8 cellular contexts compared by ENCODE assay signal in the genomic region with DNA sequence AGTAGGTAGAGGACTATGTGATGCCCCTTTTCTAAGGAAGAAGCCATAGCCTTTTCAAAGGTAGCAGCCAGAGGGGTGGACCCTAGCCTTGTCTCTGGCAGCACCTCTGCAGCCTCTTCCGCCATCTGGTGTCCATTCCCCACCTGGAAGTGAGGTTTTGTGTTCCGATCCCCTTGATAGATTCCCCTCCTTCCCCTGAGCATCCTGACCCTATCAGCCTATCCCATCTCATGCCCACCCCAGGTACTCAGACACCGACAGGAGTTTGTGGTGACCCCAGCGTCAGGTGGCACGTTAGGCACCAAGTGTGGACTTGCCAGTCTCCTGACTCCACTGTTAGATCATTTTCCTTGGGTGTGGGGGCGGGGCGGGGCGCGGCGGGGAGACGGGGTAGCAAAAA. TPM values are rescaled to one million over a fixed set of nuclear protein-coding genes. Genes with fewer than 3 reads are reported as not detected.
DNase-seq lines count a peak whose midpoint lies in the region; TF ChIP-seq lines count a peak whose summit lies in the region.

No MANE protein-coding gene starts in this region.

- H3K4me1 Mint-ChIP-seq in glutamatergic neuron (ENCODE audit: low read depth, unreplicated experiment), result peaks cover 14% of the 10 kb centered on the region

- H3K36me3 ChIP-seq in WERI-Rb-1 (peaks cover 18% of the 10 kb centered on the region), smooth muscle cell (ENCODE audit: low read depth) (no peaks in the 10 kb centered on the region)

- peak overlapping the region; percentile 87 for H3K4me2 ChIP-seq in smooth muscle cell

- no peaks in the 10 kb centered on the region for H3K36me3 Mint-ChIP-seq in glutamatergic neuron (ENCODE audit: unreplicated experiment)

- H3K9ac ChIP-seq in smooth muscle cell (ENCODE audit: low read depth), result peak overlapping the region; percentile 42

- peaks cover 33% of the 10 kb centered on the region for H3K4me1 ChIP-seq in smooth muscle cell (ENCODE audit: low read depth)

- H3K27me3 ChIP-seq in WERI-Rb-1 (ENCODE audit: insufficient read depth, low read depth, severe bottlenecking) (no peaks in the 10 kb centered on the region), smooth muscle cell (ENCODE audit: low read depth) (no peaks in the 10 kb centered on the region)

- no peak overlapping the region for H2AFZ ChIP-seq in smooth muscle cell (ENCODE audit: low read depth)

- peaks cover 47% of the 10 kb centered on the region for H3K79me2 ChIP-seq in smooth muscle cell (ENCODE audit: low read depth)

- peak overlapping the region; percentile 94 for H3K4me3 ChIP-seq in Jurkat, Clone E6-1 (ENCODE audit: low read length)
- H3K4me3 ChIP-seq in WERI-Rb-1 (ENCODE audit: low read depth, low read length) (peak overlapping the region; percentile 64), smooth muscle cell (peak overlapping the region; percentile 90), lower leg skin (ENCODE audit: low read depth, poor library complexity, severe bottlenecking) (no peak overlapping the region)

- intact Hi-C loops in lower leg skin (cut with DNase I; ENCODE audit: low total_unique reads), result no loop called here

- TF ChIP-seq CTCF in WERI-Rb-1 (IDR thresholded peaks at IDR 0.05; ENCODE audit: low read depth, low read length) (peak; percentile 70), glutamatergic neuron (IDR thresholded peaks at IDR 0.05; ENCODE audit: partially characterized antibody, unreplicated experiment) (no peak), smooth muscle cell (IDR thresholded peaks at IDR 0.05; ENCODE audit: borderline replicate concordance, insufficient read depth, poor library complexity, severe bottlenecking) (peak; percentile 33), lower leg skin (IDR thresholded peaks at IDR 0.05) (no peak)

- H3K9me3 Mint-ChIP-seq in glutamatergic neuron (ENCODE audit: unreplicated experiment), result peaks cover 24% of the 10 kb centered on the region

- H3K27me3 Mint-ChIP-seq in glutamatergic neuron (ENCODE audit: unreplicated experiment), result peaks cover 15% of the 10 kb centered on the region

- TF ChIP-seq POLR2A in lower leg skin (IDR thresholded peaks at IDR 0.05), result no peak

- H4K20me1 ChIP-seq in smooth muscle cell (ENCODE audit: low read depth), result peaks cover 16% of the 10 kb centered on the region

- peaks cover 24% of the 10 kb centered on the region for H3F3A ChIP-seq in smooth muscle cell (ENCODE audit: low read depth)

- peak overlapping the region; percentile 98 for H3K27ac Mint-ChIP-seq in glutamatergic neuron (ENCODE audit: unreplicated experiment)

- WGBS in smooth muscle cell (ENCODE audit: low lambda C conversion rate), result 14% methylated on average over 6 of the region's 11 CpGs
- WGBS in lower leg skin, 2 donors, result 4 to 7% methylated on average over 11 of the region's 11 CpGs

- no peaks in the 10 kb centered on the region for H3K9me3 ChIP-seq in WERI-Rb-1 (ENCODE audit: severe bottlenecking)
- no peaks in the 10 kb centered on the region for H3K9me3 ChIP-seq in smooth muscle cell (replicated peaks; ENCODE audit: low read depth)

- H3K27ac ChIP-seq in WERI-Rb-1 (peak overlapping the region; percentile 67), smooth muscle cell (ENCODE audit: low read depth) (peak overlapping the region; percentile 89)

- peak; percentile 43 for DNase-seq in DMS79 treated with DMSO at 0.1 percent for 48 hours (lab: John Stamatoyannopoulos, UW)
- DNase-seq in Jurkat, Clone E6-1 (ENCODE audit: low read depth, low spot score), result no peak
- DNase-seq in WERI-Rb-1, result peak; percentile 70
- no peak for DNase-seq in glutamatergic neuron
- no peak for DNase-seq in smooth muscle cell (lab: John Stamatoyannopoulos, UW; ENCODE audit: unreplicated experiment)
- DNase-seq in D341Med (ENCODE audit: low spot score), result no peak
- DNase-seq in GDM1 (lab: John Stamatoyannopoulos, UW), result no peak
- no peak for DNase-seq in lower leg skin (ENCODE audit: low spot score in 2 of 2)

- peak overlapping the region; percentile 94 for H3K4me3 Mint-ChIP-seq in glutamatergic neuron (ENCODE audit: unreplicated experiment)

RNA-seq across cellular contexts. Expression of gene FAM89B, which starts 0.4 kb away (rescaled TPM):
- 51.2 TPM for polyA plus RNA-seq in Jurkat, Clone E6-1 (2012; ENCODE audit: insufficient read depth, insufficient read length)
- total RNA-seq in glutamatergic neuron (ENCODE audit: unreplicated experiment) (184 TPM), smooth muscle cell (51.4 and 63.9 TPM in 2 replicates), lower leg skin (10 to 100 TPM; 57.8 to 73.3 (median 61.2) TPM)
- polyA plus RNA-seq in smooth muscle cell, result 174 TPM in 2 replicates

RNA-seq across cellular contexts. Expression of gene ZNRD2, which starts 1.7 kb away (rescaled TPM):
- polyA plus RNA-seq in Jurkat, Clone E6-1 (2012; ENCODE audit: insufficient read depth, insufficient read length), result 115 TPM
- total RNA-seq in glutamatergic neuron (ENCODE audit: unreplicated experiment) (37.9 TPM), smooth muscle cell (45.9 and 55.5 TPM in 2 replicates), lower leg skin (10 to 100 TPM; 41.9 to 62.9 (median 50.6) TPM)
- polyA plus RNA-seq in smooth muscle cell, result 105 and 108 TPM in 2 replicates

RNA-seq across cellular contexts. Expression of gene EHBP1L1, which starts 3.9 kb away (rescaled TPM):
- 37.5 TPM for polyA plus RNA-seq in Jurkat, Clone E6-1 (2012; ENCODE audit: insufficient read depth, insufficient read length)
- total RNA-seq in glutamatergic neuron (ENCODE audit: unreplicated experiment), result 14.2 TPM
- total RNA-seq in smooth muscle cell, result 5.1 and 14.0 TPM in 2 replicates
- polyA plus RNA-seq in smooth muscle cell, result 28.4 and 29.5 TPM in 2 replicates
- 10 to 100 TPM; 40.5 to 71.0 (median 57.3) TPM for total RNA-seq in lower leg skin

RNA-seq across cellular contexts. Expression of gene LTBP3, which starts 13.8 kb away (rescaled TPM):
- 12.2 TPM for polyA plus RNA-seq in Jurkat, Clone E6-1 (2012; ENCODE audit: insufficient read depth, insufficient read length)
- total RNA-seq in glutamatergic neuron (ENCODE audit: unreplicated experiment) (2.5 TPM), smooth muscle cell (33.6 TPM in 2 replicates), lower leg skin (100 to 1,000 TPM in 2 of 4 donors, 10 to 100 TPM in 2; 71.9 to 113 (median 100) TPM)
- 46.4 and 53.9 TPM in 2 replicates for polyA plus RNA-seq in smooth muscle cell

RNA-seq across cellular contexts. Expression of gene KCNK7, which starts 23.7 kb away (rescaled TPM):
- 1.4 TPM for polyA plus RNA-seq in Jurkat, Clone E6-1 (2012; ENCODE audit: insufficient read depth, insufficient read length)
- total RNA-seq in glutamatergic neuron (ENCODE audit: unreplicated experiment) (0.69 TPM), smooth muscle cell (1.7 TPM in 1 of 2 replicates, not detected in the other), lower leg skin (100 to 1,000 TPM; 168 to 197 (median 184) TPM)
- not detected in 2 replicates for polyA plus RNA-seq in smooth muscle cell

Comparison
In these comparisons a context has a peak if more than half of its experiments do, and no peak if none do; other contexts are left out.
1. DNase-seq: peak in DMS79 treated with DMSO at 0.1 percent for 48 hours (single experiment) and WERI-Rb-1 (single experiment); none in Jurkat, Clone E6-1 (single experiment), glutamatergic neuron (single experiment), smooth muscle cell (single experiment), D341Med (single experiment), GDM1 (single experiment) and lower leg skin (0 of 2).
2. CTCF ChIP-seq: peak in WERI-Rb-1 (single experiment) and smooth muscle cell (single experiment); none in glutamatergic neuron (single experiment) and lower leg skin (0 of 3).